2 cellular contexts compared by ENCODE assay signal in genomic region chr19:11982526-11982925, GRCh38.
TF ChIP-seq lines count a peak whose summit lies in the region.

No MANE protein-coding gene starts in this region.

TF ChIP-seq in liver, 16 proteins besides CTCF, POLR2A, EP300 and RAD21:
- no peak for TF ChIP-seq YY1 (IDR thresholded peaks at IDR 0.05)
- TF ChIP-seq NR2F2 (IDR thresholded peaks at IDR 0.05) = no peak
- TF ChIP-seq EGR1 (IDR thresholded peaks at IDR 0.05; ENCODE audit: low read depth in 2 of 2) = no peak
- no peak for TF ChIP-seq HNF4G (IDR thresholded peaks at IDR 0.05)
- TF ChIP-seq JUND (IDR thresholded peaks at IDR 0.05) = no peak
- TF ChIP-seq, protein P1, sequence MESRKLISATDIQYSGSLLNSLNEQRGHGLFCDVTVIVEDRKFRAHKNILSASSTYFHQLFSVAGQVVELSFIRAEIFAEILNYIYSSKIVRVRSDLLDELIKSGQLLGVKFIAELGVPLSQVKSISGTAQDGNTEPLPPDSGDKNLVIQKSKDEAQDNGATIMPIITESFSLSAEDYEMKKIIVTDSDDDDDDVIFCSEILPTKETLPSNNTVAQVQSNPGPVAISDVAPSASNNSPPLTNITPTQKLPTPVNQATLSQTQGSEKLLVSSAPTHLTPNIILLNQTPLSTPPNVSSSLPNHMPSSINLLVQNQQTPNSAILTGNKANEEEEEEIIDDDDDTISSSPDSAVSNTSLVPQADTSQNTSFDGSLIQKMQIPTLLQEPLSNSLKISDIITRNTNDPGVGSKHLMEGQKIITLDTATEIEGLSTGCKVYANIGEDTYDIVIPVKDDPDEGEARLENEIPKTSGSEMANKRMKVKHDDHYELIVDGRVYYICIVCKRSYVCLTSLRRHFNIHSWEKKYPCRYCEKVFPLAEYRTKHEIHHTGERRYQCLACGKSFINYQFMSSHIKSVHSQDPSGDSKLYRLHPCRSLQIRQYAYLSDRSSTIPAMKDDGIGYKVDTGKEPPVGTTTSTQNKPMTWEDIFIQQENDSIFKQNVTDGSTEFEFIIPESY (IDR thresholded peaks at IDR 0.05) = no peak
- TF ChIP-seq, protein P2, sequence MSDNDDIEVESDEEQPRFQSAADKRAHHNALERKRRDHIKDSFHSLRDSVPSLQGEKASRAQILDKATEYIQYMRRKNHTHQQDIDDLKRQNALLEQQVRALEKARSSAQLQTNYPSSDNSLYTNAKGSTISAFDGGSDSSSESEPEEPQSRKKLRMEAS (IDR thresholded peaks at IDR 0.05) = no peak
- no peak for TF ChIP-seq FOXA1 (IDR thresholded peaks at IDR 0.05)
- TF ChIP-seq SP1 (IDR thresholded peaks at IDR 0.05) = no peak
- TF ChIP-seq RXRA (IDR thresholded peaks at IDR 0.05) = no peak
- TF ChIP-seq TAF1 (conservative IDR thresholded peaks at IDR 0.05) = no peak
- TF ChIP-seq REST (IDR thresholded peaks at IDR 0.05) = no peak
- TF ChIP-seq FOXA2 (IDR thresholded peaks at IDR 0.05) = no peak
- no peak for TF ChIP-seq HNF4A (conservative IDR thresholded peaks at IDR 0.05)
TF ChIP-seq in liver: peak in this region for 0.

TF ChIP-seq in HepG2, 621 proteins besides CTCF, POLR2A, EP300 and RAD21:
- no peak for TF ChIP-seq NFYB (CRISPR knock-in tag; IDR thresholded peaks at IDR 0.05)
TF ChIP-seq in HepG2: peak in this region for 0.
